8 cellular contexts compared by ENCODE assay signal in genomic region chr13:30743319-30744055, GRCh38. TPM values are rescaled to one million over a fixed set of nuclear protein-coding genes. Genes with fewer than 3 reads are reported as not detected.
A peak's percentile ranks its signal among the peaks of the same experiment; 100 is the strongest.
DNase-seq lines count a peak whose midpoint lies in the region; ATAC-seq, FAIRE-seq and TF ChIP-seq lines count a peak whose summit lies in the region.

No MANE protein-coding gene starts in this region.

- H3K27ac ChIP-seq in kidney (ENCODE audit: low read depth in 2 of 2, low read length in 2 of 2) (peak overlapping the region; percentile 2 to 56), tibial nerve (peak overlapping the region in 3 of 4 donors; percentile 40 to 43 (median 41))

- H3K27me3 Mint-ChIP-seq in activated naive CD4-positive, alpha-beta T cell treated with anti-CD3 and anti-CD28 coated beads, Interleukin-2, amount 10 ng/mL, durations not matched to agents 7 days and 5 days = peaks cover 11% of the 10 kb centered on the region
- H3K27me3 Mint-ChIP-seq in activated naive CD8-positive, alpha-beta T cell treated with anti-CD3 and anti-CD28 coated beads, Interleukin-2, amount 50 U/mL, for 24 hours = peaks cover 5% of the 10 kb centered on the region

- no peak for TF ChIP-seq POLR2A in tibial nerve (IDR thresholded peaks at IDR 0.05)

- H3K36me3 ChIP-seq in kidney (ENCODE audit: control insufficient read depth in 1 of 2, insufficient read depth in 2 of 2, low read length in 2 of 2) = no peaks in the 10 kb centered on the region
- H3K36me3 ChIP-seq in tibial nerve = no peaks in the 10 kb centered on the region

- peak overlapping the region; percentile 24 for H3K27ac Mint-ChIP-seq in activated naive CD4-positive, alpha-beta T cell treated with anti-CD3 and anti-CD28 coated beads, Interleukin-2, amount 10 ng/mL, durations not matched to agents 7 days and 5 days
- H3K27ac Mint-ChIP-seq in activated naive CD4-positive, alpha-beta T cell treated with anti-CD3 and anti-CD28 coated beads, Interleukin-2, amount 50 U/mL, for 72 hours = peak overlapping the region in 1 of 2 donors; percentile 52
- peak overlapping the region; percentile 82 for H3K27ac Mint-ChIP-seq in activated naive CD8-positive, alpha-beta T cell treated with anti-CD3 and anti-CD28 coated beads, Interleukin-2, amount 50 U/mL, for 24 hours

- no peaks in the 10 kb centered on the region for H3K27me3 ChIP-seq in tibial nerve

- CTCF ChIA-PET in activated naive CD4-positive, alpha-beta T cell treated with anti-CD3 and anti-CD28 coated beads, Interleukin-2, amount 10 ng/mL, durations not matched to agents 7 days and 5 days (lab: Charles Lee) = no interaction called here

- no peak overlapping the region for H3K4me3 Mint-ChIP-seq in activated naive CD4-positive, alpha-beta T cell treated with anti-CD3 and anti-CD28 coated beads, Interleukin-2, amount 10 ng/mL, durations not matched to agents 7 days and 5 days
- no peak overlapping the region for H3K4me3 Mint-ChIP-seq in activated naive CD8-positive, alpha-beta T cell treated with anti-CD3 and anti-CD28 coated beads, Interleukin-2, amount 50 U/mL, for 24 hours

- H3K9me3 ChIP-seq in kidney (ENCODE audit: control insufficient read depth in 1 of 2, low read length in 2 of 2) = no peaks in the 10 kb centered on the region
- H3K9me3 ChIP-seq in tibial nerve = no peaks in the 10 kb centered on the region

- no peak for FAIRE-seq in kidney (lab: Jason Lieb, UNC)

- TF ChIP-seq CTCF in kidney (IDR thresholded peaks at IDR 0.05; ENCODE audit: borderline replicate concordance, extremely low read depth, insufficient read depth) (no peak), tibial nerve (IDR thresholded peaks at IDR 0.05) (no peak)

- H3K4me1 Mint-ChIP-seq in activated naive CD4-positive, alpha-beta T cell treated with anti-CD3 and anti-CD28 coated beads, Interleukin-2, amount 10 ng/mL, durations not matched to agents 7 days and 5 days = peaks cover 72% of the 10 kb centered on the region
- H3K4me1 Mint-ChIP-seq in activated naive CD8-positive, alpha-beta T cell treated with anti-CD3 and anti-CD28 coated beads, Interleukin-2, amount 50 U/mL, for 24 hours = peaks cover 71% of the 10 kb centered on the region

- H3K4me3 ChIP-seq in kidney (ENCODE audit: low read length in 2 of 2) (no peak overlapping the region), tibial nerve (no peak overlapping the region)

- no peaks in the 10 kb centered on the region for H3K9me3 Mint-ChIP-seq in activated naive CD4-positive, alpha-beta T cell treated with anti-CD3 and anti-CD28 coated beads, Interleukin-2, amount 10 ng/mL, durations not matched to agents 7 days and 5 days
- no peaks in the 10 kb centered on the region for H3K9me3 Mint-ChIP-seq in activated naive CD4-positive, alpha-beta T cell treated with anti-CD3 and anti-CD28 coated beads, Interleukin-2, amount 50 U/mL, for 72 hours
- H3K9me3 Mint-ChIP-seq in activated naive CD8-positive, alpha-beta T cell treated with anti-CD3 and anti-CD28 coated beads, Interleukin-2, amount 50 U/mL, for 24 hours = no peaks in the 10 kb centered on the region

- no peak for ATAC-seq in activated naive CD4-positive, alpha-beta T cell treated with anti-CD3 and anti-CD28 coated beads, Interleukin-2, amount 50 U/mL, for 72 hours
- no peak for ATAC-seq in activated naive CD8-positive, alpha-beta T cell treated with anti-CD3 and anti-CD28 coated beads, Interleukin-2, amount 50 U/mL, for 24 hours
- ATAC-seq in GM19455 (IDR thresholded peaks at IDR 0.05; ENCODE audit: unreplicated experiment) (no peak), HG03571 (IDR thresholded peaks at IDR 0.05; ENCODE audit: unreplicated experiment) (no peak), GM18519 (IDR thresholded peaks at IDR 0.05; ENCODE audit: low FRiP score, unreplicated experiment) (no peak)

- H3K9ac ChIP-seq in kidney (ENCODE audit: low read length in 2 of 2) = no peak overlapping the region

- no peak for DNase-seq in activated naive CD4-positive, alpha-beta T cell treated with anti-CD3 and anti-CD28 coated beads, Interleukin-2, amount 10 ng/mL, durations not matched to agents 7 days and 5 days
- no peak for DNase-seq in activated naive CD4-positive, alpha-beta T cell treated with anti-CD3 and anti-CD28 coated beads, Interleukin-2, amount 50 U/mL, for 72 hours (ENCODE audit: low spot score in 2 of 2)
- DNase-seq in activated naive CD8-positive, alpha-beta T cell treated with anti-CD3 and anti-CD28 coated beads, Interleukin-2, amount 50 U/mL, for 24 hours = no peak
- DNase-seq in kidney (no peak), tibial nerve (ENCODE audit: low spot score in 2 of 2) (peak in 1 of 2 donors; percentile 63)

- TF ChIP-seq EP300 in tibial nerve (IDR thresholded peaks at IDR 0.05) = peak in 1 of 2 donors; percentile 71

- WGBS in tibial nerve, 2 donors = 49 to 50% methylated on average over 4 of the region's 4 CpGs

- peaks cover 42% of the 10 kb centered on the region for H3K36me3 Mint-ChIP-seq in activated naive CD4-positive, alpha-beta T cell treated with anti-CD3 and anti-CD28 coated beads, Interleukin-2, amount 10 ng/mL, durations not matched to agents 7 days and 5 days
- peaks cover 22 to 25% of the 10 kb centered on the region in 2 donors for H3K36me3 Mint-ChIP-seq in activated naive CD4-positive, alpha-beta T cell treated with anti-CD3 and anti-CD28 coated beads, Interleukin-2, amount 50 U/mL, for 72 hours
- H3K36me3 Mint-ChIP-seq in activated naive CD8-positive, alpha-beta T cell treated with anti-CD3 and anti-CD28 coated beads, Interleukin-2, amount 50 U/mL, for 24 hours (ENCODE audit: low read depth) = peaks cover 19% of the 10 kb centered on the region

- H3K4me1 ChIP-seq in kidney (ENCODE audit: control insufficient read depth in 1 of 2, insufficient read depth in 1 of 2, low read depth in 1 of 2, low read length in 2 of 2) (peaks cover 16 to 19% of the 10 kb centered on the region in 2 donors), tibial nerve (peaks cover 0 to 40% (median 20%) of the 10 kb centered on the region in 4 donors)

- intact Hi-C loops in kidney (cut with DNase I) = no loop called here

RNA-seq across cellular contexts. Expression of gene ALOX5AP, which starts 8.1 kb away (rescaled TPM):
- total RNA-seq in activated naive CD4-positive, alpha-beta T cell treated with anti-CD3 and anti-CD28 coated beads, Interleukin-2, amount 50 U/mL, for 72 hours = 10 to 100 TPM; 11.5 to 36.2 TPM
- 25.0 TPM for total RNA-seq in kidney
- polyA plus RNA-seq in kidney (ENCODE audit: insufficient read depth, low read depth, low replicate concordance) = 15.4 TPM
- total RNA-seq in tibial nerve = 10 to 100 TPM; 25.3 to 41.4 (median 33.1) TPM
